In the genomic region with DNA sequence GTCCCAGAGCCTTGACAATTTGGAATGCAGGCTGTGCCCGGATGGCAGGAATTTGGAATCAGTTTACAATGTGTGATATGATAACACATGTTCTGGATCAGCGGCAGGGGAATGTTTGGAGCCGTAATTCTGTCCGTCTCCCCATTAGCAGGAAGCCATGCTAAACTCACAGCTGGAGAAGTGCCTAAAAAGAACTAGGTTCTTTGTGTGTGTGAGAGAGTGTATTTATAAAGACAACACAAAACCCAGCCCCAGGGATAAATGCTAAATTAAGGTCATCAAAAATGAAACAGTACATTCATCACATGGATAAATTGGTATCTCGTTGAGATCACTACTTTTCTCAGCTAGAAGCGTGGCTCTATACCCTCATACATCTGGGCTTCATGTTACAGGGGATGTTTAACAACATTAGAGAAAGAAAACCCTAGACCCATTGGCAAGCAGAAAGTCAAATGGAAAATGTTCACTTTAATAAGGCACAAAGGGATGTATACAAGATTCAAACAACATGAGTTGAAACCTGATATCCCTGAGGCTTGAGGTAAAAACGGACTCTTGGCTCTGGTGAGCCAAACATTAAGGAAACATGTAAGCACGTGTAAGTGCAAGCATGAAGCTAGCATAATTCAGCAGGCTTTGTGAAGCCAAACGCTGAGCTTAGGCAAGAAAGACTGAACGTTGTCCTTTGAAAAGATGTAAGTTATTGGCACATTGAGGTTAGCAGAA, we compare ENCODE assay signal across 1 cellular context.
TF ChIP-seq lines count a peak whose summit lies in the region.

No MANE protein-coding gene starts in this region.

TF ChIP-seq in WTC11, 78 proteins besides CTCF, POLR2A, EP300 and RAD21 (continued from another document):
- TF ChIP-seq, protein P1, sequence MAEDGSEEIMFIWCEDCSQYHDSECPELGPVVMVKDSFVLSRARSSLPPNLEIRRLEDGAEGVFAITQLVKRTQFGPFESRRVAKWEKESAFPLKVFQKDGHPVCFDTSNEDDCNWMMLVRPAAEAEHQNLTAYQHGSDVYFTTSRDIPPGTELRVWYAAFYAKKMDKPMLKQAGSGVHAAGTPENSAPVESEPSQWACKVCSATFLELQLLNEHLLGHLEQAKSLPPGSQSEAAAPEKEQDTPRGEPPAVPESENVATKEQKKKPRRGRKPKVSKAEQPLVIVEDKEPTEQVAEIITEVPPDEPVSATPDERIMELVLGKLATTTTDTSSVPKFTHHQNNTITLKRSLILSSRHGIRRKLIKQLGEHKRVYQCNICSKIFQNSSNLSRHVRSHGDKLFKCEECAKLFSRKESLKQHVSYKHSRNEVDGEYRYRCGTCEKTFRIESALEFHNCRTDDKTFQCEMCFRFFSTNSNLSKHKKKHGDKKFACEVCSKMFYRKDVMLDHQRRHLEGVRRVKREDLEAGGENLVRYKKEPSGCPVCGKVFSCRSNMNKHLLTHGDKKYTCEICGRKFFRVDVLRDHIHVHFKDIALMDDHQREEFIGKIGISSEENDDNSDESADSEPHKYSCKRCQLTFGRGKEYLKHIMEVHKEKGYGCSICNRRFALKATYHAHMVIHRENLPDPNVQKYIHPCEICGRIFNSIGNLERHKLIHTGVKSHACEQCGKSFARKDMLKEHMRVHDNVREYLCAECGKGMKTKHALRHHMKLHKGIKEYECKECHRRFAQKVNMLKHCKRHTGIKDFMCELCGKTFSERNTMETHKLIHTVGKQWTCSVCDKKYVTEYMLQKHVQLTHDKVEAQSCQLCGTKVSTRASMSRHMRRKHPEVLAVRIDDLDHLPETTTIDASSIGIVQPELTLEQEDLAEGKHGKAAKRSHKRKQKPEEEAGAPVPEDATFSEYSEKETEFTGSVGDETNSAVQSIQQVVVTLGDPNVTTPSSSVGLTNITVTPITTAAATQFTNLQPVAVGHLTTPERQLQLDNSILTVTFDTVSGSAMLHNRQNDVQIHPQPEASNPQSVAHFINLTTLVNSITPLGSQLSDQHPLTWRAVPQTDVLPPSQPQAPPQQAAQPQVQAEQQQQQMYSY (CRISPR knock-in tag; IDR thresholded peaks at IDR 0.05), result no peak
- TF ChIP-seq SMAD4 (CRISPR knock-in tag; IDR thresholded peaks at IDR 0.05) (no peak), KAT7 (CRISPR knock-in tag; IDR thresholded peaks at IDR 0.05; ENCODE audit: borderline replicate concordance) (no peak), FOXJ3 (CRISPR knock-in tag; IDR thresholded peaks at IDR 0.05; ENCODE audit: borderline replicate concordance) (no peak), ZNF396 (CRISPR knock-in tag; IDR thresholded peaks at IDR 0.05; ENCODE audit: borderline replicate concordance) (no peak)
- TF ChIP-seq, protein P2, sequence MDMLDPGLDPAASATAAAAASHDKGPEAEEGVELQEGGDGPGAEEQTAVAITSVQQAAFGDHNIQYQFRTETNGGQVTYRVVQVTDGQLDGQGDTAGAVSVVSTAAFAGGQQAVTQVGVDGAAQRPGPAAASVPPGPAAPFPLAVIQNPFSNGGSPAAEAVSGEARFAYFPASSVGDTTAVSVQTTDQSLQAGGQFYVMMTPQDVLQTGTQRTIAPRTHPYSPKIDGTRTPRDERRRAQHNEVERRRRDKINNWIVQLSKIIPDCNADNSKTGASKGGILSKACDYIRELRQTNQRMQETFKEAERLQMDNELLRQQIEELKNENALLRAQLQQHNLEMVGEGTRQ (CRISPR knock-in tag; IDR thresholded peaks at IDR 0.05), result no peak
- TF ChIP-seq, protein P3, sequence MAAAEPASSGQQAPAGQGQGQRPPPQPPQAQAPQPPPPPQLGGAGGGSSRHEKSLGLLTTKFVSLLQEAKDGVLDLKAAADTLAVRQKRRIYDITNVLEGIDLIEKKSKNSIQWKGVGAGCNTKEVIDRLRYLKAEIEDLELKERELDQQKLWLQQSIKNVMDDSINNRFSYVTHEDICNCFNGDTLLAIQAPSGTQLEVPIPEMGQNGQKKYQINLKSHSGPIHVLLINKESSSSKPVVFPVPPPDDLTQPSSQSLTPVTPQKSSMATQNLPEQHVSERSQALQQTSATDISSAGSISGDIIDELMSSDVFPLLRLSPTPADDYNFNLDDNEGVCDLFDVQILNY (CRISPR knock-in tag; IDR thresholded peaks at IDR 0.05), result no peak
TF ChIP-seq in WTC11: peak in this region for 0.
